In genomic region chr1:1347026-1347595, GRCh38 we compare ENCODE assay signal across 11 cellular contexts. TPM values are rescaled to one million over a fixed set of nuclear protein-coding genes. Genes with fewer than 3 reads are reported as not detected.
DNase-seq lines count a peak whose midpoint lies in the region; ATAC-seq and TF ChIP-seq lines count a peak whose summit lies in the region.
"Had no signal": no experiment of that assay in that cellular context is flagged by ENCODE, and none has a peak within 500 bp of the region (broad histone marks: within the 10 kb centered on the region; RNA-seq: fewer than 3 reads in every experiment).

No MANE protein-coding gene starts in this region.

- no peaks in the 10 kb centered on the region for H3K9me3 Mint-ChIP-seq in naive thymus-derived CD8-positive, alpha-beta T cell

- no peaks in the 10 kb centered on the region for H3K36me3 Mint-ChIP-seq in naive thymus-derived CD8-positive, alpha-beta T cell

- H3K4me1 Mint-ChIP-seq in naive thymus-derived CD8-positive, alpha-beta T cell: peaks cover 10 to 23% (median 16%) of the 10 kb centered on the region in 4 donors

- TF ChIP-seq CTCF in LNCaP clone FGC (IDR thresholded peaks at IDR 0.05; ENCODE audit: control insufficient read depth, extremely low read depth, insufficient read depth) (no peak), coronary artery (IDR thresholded peaks at IDR 0.05) (no peak)

- H3K27me3 ChIP-seq in ACC112 (ENCODE audit: insufficient read depth, low read length): no peaks in the 10 kb centered on the region

- H3K4me3 Mint-ChIP-seq in naive thymus-derived CD8-positive, alpha-beta T cell: peak overlapping the region; percentile 22 to 82 (median 70)

- H3K4me3 ChIP-seq in ACC112 (ENCODE audit: low read depth, low read length) (peak overlapping the region; percentile 96), LNCaP clone FGC (ENCODE audit: low read depth, low read length) (peak overlapping the region; percentile 71), coronary artery (peak overlapping the region; percentile 75)

- H2AFZ ChIP-seq in ACC112 (ENCODE audit: low read length, unreplicated experiment): no peak overlapping the region

- H3K27me3 Mint-ChIP-seq in naive thymus-derived CD8-positive, alpha-beta T cell: no peaks in the 10 kb centered on the region

- no peak for DNase-seq in LNCaP clone FGC (ENCODE audit: low read depth)
- DNase-seq in coronary artery (ENCODE audit: low spot score): no peak
- no peak for DNase-seq in naive thymus-derived CD8-positive, alpha-beta T cell
- no peak for DNase-seq in NCI-H1105 (lab: John Stamatoyannopoulos, UW)
- DNase-seq in activated CD4-positive, CD25-positive, alpha-beta regulatory T cell (lab: John Stamatoyannopoulos, UW): no peak
- DNase-seq in stimulated activated CD8-positive, alpha-beta memory T cell treated with anti-CD3 and anti-CD28 coated beads, Interleukin-4, amount 100 ng/mL, for 48 hours: no peak
- no peak for DNase-seq in GOT3 (lab: John Stamatoyannopoulos, UW)
- DNase-seq: activated naive CD4-positive, alpha-beta T cell treated with Interleukin-2 at 50 U/mL for 16 hours; NCI-H524; occipital lobe had no signal

- H3K27ac ChIP-seq in ACC112 (ENCODE audit: low read depth, low read length) (peak overlapping the region; percentile 40; the same call in 1 of the 2 replicates), coronary artery (no peak overlapping the region)

- no peaks in the 10 kb centered on the region for H3K36me3 ChIP-seq in ACC112 (ENCODE audit: insufficient read depth, low read length)

- peaks cover 68% of the 10 kb centered on the region for H3K79me2 ChIP-seq in ACC112 (ENCODE audit: control insufficient read depth, insufficient read depth, low read length, unreplicated experiment)

- ATAC-seq in naive thymus-derived CD8-positive, alpha-beta T cell: no peak

- peaks cover 43% of the 10 kb centered on the region for H3K4me1 ChIP-seq in ACC112 (ENCODE audit: control insufficient read depth, insufficient read depth, low read length, unreplicated experiment)

- peak overlapping the region in 7 of 10 donors; percentile 5 to 79 (median 43) for H3K27ac Mint-ChIP-seq in naive thymus-derived CD8-positive, alpha-beta T cell

- POLR2A ChIA-PET in naive thymus-derived CD8-positive, alpha-beta T cell (lab: Charles Lee): interaction anchor here (1.0 to 3.2 kb wide), 10 partner anchors 9 to 73 kb away, joined by 3 to 19 read pairs (median 8); partner anchors contain the start of genes AURKAIP1, CCNL2, MRPL20 and MXRA8

RNA-seq across cellular contexts. Expression of gene DVL1, which starts 2.1 kb away (rescaled TPM):
- total RNA-seq in naive thymus-derived CD8-positive, alpha-beta T cell: 10 to 100 TPM; 41.9 to 53.3 TPM
- 1 to 10 TPM in 2 of 3 donors, under 1 TPM in 1; 0.99 to 2.0 (median 1.4) TPM for polyA plus RNA-seq in naive thymus-derived CD8-positive, alpha-beta T cell

RNA-seq across cellular contexts. Expression of gene MXRA8, which starts 11.2 kb away (rescaled TPM):
- total RNA-seq in naive thymus-derived CD8-positive, alpha-beta T cell: 1 to 10 TPM; 7.4 to 7.7 TPM
- 10 to 100 TPM in 2 of 3 donors, 1 to 10 TPM in 1; 7.4 to 22.0 (median 19.7) TPM for polyA plus RNA-seq in naive thymus-derived CD8-positive, alpha-beta T cell

RNA-seq across cellular contexts. Expression of gene TAS1R3, which starts 16.0 kb away (rescaled TPM):
- total RNA-seq in naive thymus-derived CD8-positive, alpha-beta T cell: 1 to 10 TPM; 2.7 to 3.0 TPM
- polyA plus RNA-seq in naive thymus-derived CD8-positive, alpha-beta T cell: under 1 TPM in 1 of 3 donors, not detected in 2; 0.10 TPM

RNA-seq across cellular contexts. Expression of gene CPTP, which starts 22.5 kb away (rescaled TPM):
- total RNA-seq in naive thymus-derived CD8-positive, alpha-beta T cell: 10 to 100 TPM; 25.5 to 25.9 TPM
- 10 to 100 TPM in 2 of 3 donors, 1 to 10 TPM in 1; 9.3 to 19.9 (median 11.6) TPM for polyA plus RNA-seq in naive thymus-derived CD8-positive, alpha-beta T cell

RNA-seq across cellular contexts. Expression of gene INTS11, which starts 22.7 kb away (rescaled TPM):
- total RNA-seq in naive thymus-derived CD8-positive, alpha-beta T cell: 100 to 1,000 TPM; 171 to 174 TPM
- polyA plus RNA-seq in naive thymus-derived CD8-positive, alpha-beta T cell: 10 to 100 TPM; 51.7 to 65.1 (median 59.9) TPM
